29 cellular contexts compared by ENCODE assay signal in genomic region chr2:7513834-7514233, GRCh38.
"Had no signal": no experiment of that assay in that cellular context is flagged by ENCODE, and none has a peak within 500 bp of the region (broad histone marks: within the 10 kb centered on the region; RNA-seq: fewer than 3 reads in every experiment).

No MANE protein-coding gene starts in this region.

- H3K9me3 ChIP-seq: colonic mucosa, mucosa of descending colon, tibial artery had no signal

- H3K79me2 ChIP-seq: hepatocyte, parathyroid adenoma had no signal

- FAIRE-seq: kidney had no signal

- H3K27me3 Mint-ChIP-seq: dendritic cell treated with granulocyte-macrophage colony-stimulating factor and Interleukin-4, amounts not matched to agents 40 ng/mL and 50 ng/mL, for 4 days had no signal

- H3K4me3 ChIP-seq: colonic mucosa, esophagus muscularis mucosa, gastroesophageal sphincter, heart left ventricle, hepatocyte, mucosa of descending colon, neural progenitor cell, smooth muscle cell, stomach, tibial artery had no signal

- H3K27ac Mint-ChIP-seq: dendritic cell treated with granulocyte-macrophage colony-stimulating factor and Interleukin-4, amounts not matched to agents 40 ng/mL and 50 ng/mL, for 4 days; endodermal cell; mesothelial cell of epicardium; naive B cell; nephron; neural progenitor cell; progenitor cell of endocrine pancreas; type B pancreatic cell had no signal

- H3K9me3 Mint-ChIP-seq: dendritic cell treated with granulocyte-macrophage colony-stimulating factor and Interleukin-4, amounts not matched to agents 40 ng/mL and 50 ng/mL, for 4 days; endodermal cell; nephron; type B pancreatic cell had no signal

- H3K4me2 ChIP-seq: hepatocyte, neural progenitor cell, smooth muscle cell had no signal

- H2AFZ ChIP-seq: hepatocyte, neural progenitor cell, parathyroid adenoma had no signal

- ATAC-seq: foreskin keratinocyte, gastroesophageal sphincter, heart left ventricle, left lobe of liver, mucosa of descending colon, sciatic nerve had no signal

- H3K4me3 Mint-ChIP-seq: dendritic cell treated with granulocyte-macrophage colony-stimulating factor and Interleukin-4, amounts not matched to agents 40 ng/mL and 50 ng/mL, for 4 days; endodermal cell; mesothelial cell of epicardium; naive B cell; nephron; neural progenitor cell; type B pancreatic cell had no signal

- H3K36me3 Mint-ChIP-seq: mesothelial cell of epicardium, naive B cell, neural progenitor cell, type B pancreatic cell had no signal

- H3K4me1 Mint-ChIP-seq: endodermal cell, neural progenitor cell had no signal

- H3K27me3 ChIP-seq: colonic mucosa, esophagus muscularis mucosa, foreskin keratinocyte, gastroesophageal sphincter, hepatocyte, neural progenitor cell, stomach had no signal

- H3K27ac ChIP-seq: colonic mucosa, esophagus muscularis mucosa, foreskin keratinocyte, gastroesophageal sphincter, heart left ventricle, hepatocyte, neural progenitor cell, parathyroid adenoma, stomach, tibial artery had no signal

- H3K36me3 ChIP-seq: colonic mucosa, esophagus muscularis mucosa, gastroesophageal sphincter, heart left ventricle, neural progenitor cell, stomach, tibial artery had no signal

- H3K9ac ChIP-seq: neural progenitor cell, parathyroid adenoma had no signal

- H3K4me1 ChIP-seq: colonic mucosa, esophagus muscularis mucosa, foreskin keratinocyte, gastroesophageal sphincter, neural progenitor cell, parathyroid adenoma, stomach, tibial artery had no signal

- DNase-seq: colonic mucosa; effector CD8-positive, alpha-beta T cell; endodermal cell; foreskin keratinocyte; heart left ventricle; kidney; mesenchymal stem cell; mucosa of descending colon; naive B cell; stimulated activated CD4-positive, alpha-beta T cell treated with anti-CD3 and anti-CD28 coated beads, Interleukin-12 subunit alpha, Interleukin-12 subunit beta, amount 100 ng/mL, for 4 hours; stimulated activated CD4-positive, alpha-beta T cell treated with anti-CD3 and anti-CD28 coated beads, Interleukin-1b, Interleukin-23, amount 100 ng/mL, for 48 hours; stimulated activated CD4-positive, alpha-beta T cell treated with anti-CD3 and anti-CD28 coated beads, Interleukin-4, amount 100 ng/mL, for 1 hour; stimulated activated CD8-positive, alpha-beta memory T cell treated with anti-CD3 and anti-CD28 coated beads, Interleukin-4, amount 100 ng/mL, for 48 hours; stimulated activated naive CD4-positive, alpha-beta T cell treated with Interleukin-2 at 50 U/mL for 16 hours; stomach; tibial artery had no signal
